Comparison of ENCODE assay signal across 1 cellular context in genomic region chrX:134543201-134543797, GRCh38.
TF ChIP-seq lines count a peak whose summit lies in the region.

No MANE protein-coding gene starts in this region.

TF ChIP-seq in SK-N-SH, 30 proteins besides CTCF, POLR2A, EP300 and RAD21 (continued from another document):
- no peak for TF ChIP-seq ZBTB33 (IDR thresholded peaks at IDR 0.05; ENCODE audit: borderline replicate concordance, low read depth)
- TF ChIP-seq REST (IDR thresholded peaks at IDR 0.05; ENCODE audit: low read depth, low read length) = no peak
- TF ChIP-seq ELF1 (IDR thresholded peaks at IDR 0.05) = no peak
- 0 out of 2 replicates have a peak, but pooled peaks have one; percentile 12 for TF ChIP-seq MAX (IDR thresholded peaks at IDR 0.05; ENCODE audit: low read depth)
- no peak for TF ChIP-seq IRF3 (IDR thresholded peaks at IDR 0.05; ENCODE audit: low read depth, low read length)
- 0 out of 2 replicates have a peak, but pooled peaks have one; percentile 2 for TF ChIP-seq JUND (IDR thresholded peaks at IDR 0.05)
